ENCODE assay signal across 8 cellular contexts in the genomic region with DNA sequence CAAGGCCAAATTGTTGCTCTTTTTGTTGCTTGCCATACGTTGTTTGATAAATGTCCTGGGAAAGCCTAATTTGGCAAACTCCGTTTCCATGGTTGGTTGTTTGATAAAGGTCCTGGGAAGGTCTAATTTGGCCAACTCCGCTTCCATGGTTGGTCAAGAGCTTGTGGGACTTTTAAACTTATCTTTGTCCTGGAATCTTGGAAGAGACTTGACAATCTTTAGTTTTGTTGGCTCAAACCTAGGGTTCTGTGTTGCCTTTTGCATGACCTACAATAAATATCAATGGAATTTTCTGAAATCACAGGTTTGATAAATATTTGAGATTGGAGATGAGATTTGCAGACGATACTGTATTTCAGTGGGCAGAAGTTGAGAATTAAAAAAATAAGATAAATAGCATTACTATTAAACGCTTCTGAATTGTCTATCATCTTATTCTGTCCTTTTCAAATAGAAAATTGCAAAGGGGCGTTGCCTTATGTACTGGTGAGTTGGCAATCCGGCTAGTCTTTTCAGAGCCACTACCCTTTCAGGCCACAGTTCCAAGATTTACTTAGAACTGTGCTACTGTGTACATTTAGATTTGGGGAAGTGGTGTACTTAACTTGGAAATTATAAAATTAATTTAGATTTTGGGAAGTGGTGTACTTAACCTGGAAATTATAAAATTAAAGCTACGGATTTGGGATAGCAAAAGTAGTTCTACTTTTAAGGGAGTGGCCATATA. TPM values are rescaled to one million over a fixed set of nuclear protein-coding genes. Genes with fewer than 3 reads are reported as not detected.
DNase-seq lines count a peak whose midpoint lies in the region; ATAC-seq, FAIRE-seq and TF ChIP-seq lines count a peak whose summit lies in the region.

No MANE protein-coding gene starts in this region.

- H3K9ac ChIP-seq in endothelial cell of umbilical vein (replicated peaks; ENCODE audit: extremely low read depth, insufficient read depth, low read length) = peak overlapping the region; percentile 100

- no peaks in the 10 kb centered on the region for H3K9me3 Mint-ChIP-seq in nephron

- POLR2A ChIA-PET in endothelial cell of umbilical vein (lab: Charles Lee) = interaction anchor here (1.6 to 1.9 kb wide), 2 partner anchors 27 to 31 kb away, joined by 6 to 11 read pairs; a partner anchor contains a TSS

- H3K27ac Mint-ChIP-seq in nephron = peak overlapping the region; percentile 98 to 99 (median 98)

- dilution Hi-C loops in endothelial cell of umbilical vein (cut with MboI; ENCODE audit: extremely low pct_ligation_motif_present, low sequenced_read_pairs) = no loop called here

- peak overlapping the region; percentile 95 to 99 (median 96) for H3K4me3 Mint-ChIP-seq in nephron

- BruUV-seq in endothelial cell of umbilical vein (replicated peaks; lab: Mats Ljungman, UMichigan) = no TSS peak

- DNase-seq in CMK (ENCODE audit: low read depth) = peak; percentile 25
- DNase-seq in HCEC 1CT = peak; percentile 42
- DNase-seq in endothelial cell of umbilical vein (ENCODE audit: low read depth, low spot score) = peak; percentile 66
- no peak for DNase-seq in T1000 (lab: John Stamatoyannopoulos, UW)
- no peak for DNase-seq in NCI-H1105 treated with DMSO at 0.1 percent for 48 hours (lab: John Stamatoyannopoulos, UW)
- DNase-seq in middle frontal gyrus (ENCODE audit: extremely low spot score, low spot score) = no peak

- H3K4me2 ChIP-seq in endothelial cell of umbilical vein (ENCODE audit: insufficient read depth, low read length) = peak overlapping the region; percentile 92

- CTCF ChIA-PET in endothelial cell of umbilical vein (lab: Charles Lee) = interaction anchor here (1.0 kb wide), 1 partner anchor 20 kb away, joined by 3 read pairs; no protein-coding TSS in a partner anchor

- peak overlapping the region; percentile 61 for H2AFZ ChIP-seq in endothelial cell of umbilical vein (ENCODE audit: low read depth, low read length)

- no peaks in the 10 kb centered on the region for H3K36me3 ChIP-seq in endothelial cell of umbilical vein (ENCODE audit: control insufficient read depth in 2 of 2, extremely low read depth in 1 of 2, insufficient read depth in 2 of 2, low read length in 2 of 2)

- peak overlapping the region; percentile 95 to 99 (median 96) for H3K4me3 ChIP-seq in endothelial cell of umbilical vein (replicated peaks in 1 of 3; ENCODE audit: insufficient read depth in 1 of 3, low read depth in 1 of 3, low read length in 3 of 3)

- no peaks in the 10 kb centered on the region for H4K20me1 ChIP-seq in endothelial cell of umbilical vein (replicated peaks; ENCODE audit: control insufficient read depth, extremely low read depth, insufficient read depth, low read length)

- TF ChIP-seq CTCF in endothelial cell of umbilical vein (IDR thresholded peaks at IDR 0.05; ENCODE audit: extremely low read depth in 1 of 2, insufficient read depth in 1 of 2, low read depth in 1 of 2, low read length in 2 of 2) (no peak), nephron (IDR thresholded peaks at IDR 0.05; ENCODE audit: unreplicated experiment in 3 of 3) (no peak)

- peaks cover 3% of the 10 kb centered on the region for H3K27me3 Mint-ChIP-seq in nephron (ENCODE audit: low read depth)

- TF ChIP-seq POLR2A in endothelial cell of umbilical vein (IDR thresholded peaks at IDR 0.05; ENCODE audit: low read depth, low read length) = no peak

- peak; percentile 73 for ATAC-seq in SK-N-SH treated with all-trans-retinoic acid at 6 μM for 48 hours

- peaks cover 56% of the 10 kb centered on the region for H3K79me2 ChIP-seq in endothelial cell of umbilical vein (ENCODE audit: control insufficient read depth, insufficient read depth, low read length)

- H3K4me1 ChIP-seq in endothelial cell of umbilical vein (ENCODE audit: control insufficient read depth, extremely low read depth, insufficient read depth, low read length) = peaks cover 13% of the 10 kb centered on the region

- H3K9me1 ChIP-seq in endothelial cell of umbilical vein (replicated peaks; ENCODE audit: control insufficient read depth, extremely low read depth, insufficient read depth, low read length) = no peaks in the 10 kb centered on the region

- intact Hi-C loops in endothelial cell of umbilical vein (cut with micrococcal nuclease) = loop anchor here (5.0 kb wide), 1 partner anchor 1881 kb away; no protein-coding TSS in a partner anchor

- H3K27me3 ChIP-seq in endothelial cell of umbilical vein (ENCODE audit: control insufficient read depth in 2 of 2, insufficient read depth in 2 of 2, low read length in 2 of 2) = no peaks in the 10 kb centered on the region

- peak; percentile 69 for FAIRE-seq in endothelial cell of umbilical vein (lab: Jason Lieb, UNC)

- H3K27ac ChIP-seq in endothelial cell of umbilical vein (ENCODE audit: insufficient read depth, low read depth, low read length) = peak overlapping the region; percentile 88

- H3K36me3 Mint-ChIP-seq in nephron (ENCODE audit: low read depth) = peaks cover 24% of the 10 kb centered on the region

- peaks cover 7% of the 10 kb centered on the region for H3K4me1 Mint-ChIP-seq in nephron

- no peaks in the 10 kb centered on the region for H3K9me3 ChIP-seq in endothelial cell of umbilical vein (replicated peaks; ENCODE audit: control insufficient read depth, insufficient read depth, low read length)

TF ChIP-seq in SK-N-SH treated with all-trans-retinoic acid at 6 μM for 48 hours, 23 proteins besides CTCF, POLR2A, EP300 and RAD21 (continues in another document):
- TF ChIP-seq, protein P1, sequence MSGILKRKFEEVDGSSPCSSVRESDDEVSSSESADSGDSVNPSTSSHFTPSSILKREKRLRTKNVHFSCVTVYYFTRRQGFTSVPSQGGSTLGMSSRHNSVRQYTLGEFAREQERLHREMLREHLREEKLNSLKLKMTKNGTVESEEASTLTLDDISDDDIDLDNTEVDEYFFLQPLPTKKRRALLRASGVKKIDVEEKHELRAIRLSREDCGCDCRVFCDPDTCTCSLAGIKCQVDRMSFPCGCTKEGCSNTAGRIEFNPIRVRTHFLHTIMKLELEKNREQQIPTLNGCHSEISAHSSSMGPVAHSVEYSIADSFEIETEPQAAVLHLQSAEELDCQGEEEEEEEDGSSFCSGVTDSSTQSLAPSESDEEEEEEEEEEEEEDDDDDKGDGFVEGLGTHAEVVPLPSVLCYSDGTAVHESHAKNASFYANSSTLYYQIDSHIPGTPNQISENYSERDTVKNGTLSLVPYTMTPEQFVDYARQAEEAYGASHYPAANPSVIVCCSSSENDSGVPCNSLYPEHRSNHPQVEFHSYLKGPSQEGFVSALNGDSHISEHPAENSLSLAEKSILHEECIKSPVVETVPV (CRISPR knock-in tag; IDR thresholded peaks at IDR 0.05) = no peak
- TF ChIP-seq ZC3H10 (CRISPR knock-in tag; IDR thresholded peaks at IDR 0.05) = no peak
- TF ChIP-seq CSDC2 (CRISPR knock-in tag; IDR thresholded peaks at IDR 0.05) = no peak

TF ChIP-seq in endothelial cell of umbilical vein, 7 proteins besides CTCF, POLR2A, EP300 and RAD21:
- no peak for TF ChIP-seq EZH2 (IDR thresholded peaks at IDR 0.05; ENCODE audit: borderline replicate concordance, low read depth, low read length, severe bottlenecking)
- no peak for TF ChIP-seq FOS (IDR thresholded peaks at IDR 0.05; ENCODE audit: borderline replicate concordance, insufficient read depth, low read length)
- TF ChIP-seq, protein P2, sequence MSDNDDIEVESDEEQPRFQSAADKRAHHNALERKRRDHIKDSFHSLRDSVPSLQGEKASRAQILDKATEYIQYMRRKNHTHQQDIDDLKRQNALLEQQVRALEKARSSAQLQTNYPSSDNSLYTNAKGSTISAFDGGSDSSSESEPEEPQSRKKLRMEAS (IDR thresholded peaks at IDR 0.05; ENCODE audit: insufficient read depth, insufficient read length) = no peak
- TF ChIP-seq JUN (IDR thresholded peaks at IDR 0.05; ENCODE audit: borderline replicate concordance, insufficient read depth, insufficient read length, low read depth) = no peak
- no peak for TF ChIP-seq GATA2 (IDR thresholded peaks at IDR 0.05; ENCODE audit: insufficient read depth, insufficient read length, low read depth, low read length)
- TF ChIP-seq POLR2AphosphoS5 (IDR thresholded peaks at IDR 0.05; ENCODE audit: insufficient read depth, low read depth, low read length) = no peak
- no peak for TF ChIP-seq MYC (IDR thresholded peaks at IDR 0.05; ENCODE audit: low read depth, low read length)

RNA-seq across cellular contexts. Expression of a gene that starts 0.8 kb away (rescaled TPM):
- total RNA-seq in endothelial cell of umbilical vein = 196 and 209 TPM in 2 replicates
- polyA plus RNA-seq in endothelial cell of umbilical vein = 200 and 310 TPM in 2 replicates
- polyA plus RNA-seq in endothelial cell of umbilical vein (2011; cell fraction: cytosol; rRNA removed) = 191 and 192 TPM in 2 replicates
- polyA plus RNA-seq in endothelial cell of umbilical vein (2011; cell fraction: nucleus; rRNA removed) = 73.7 and 75.3 TPM in 2 replicates
- polyA plus RNA-seq in endothelial cell of umbilical vein (2012) = 243 and 289 TPM in 2 replicates
- polyA minus RNA-seq in endothelial cell of umbilical vein = 162 and 178 TPM in 2 replicates
- polyA minus RNA-seq in endothelial cell of umbilical vein (2011; cell fraction: cytosol; rRNA and poly(A)+ RNA removed) = 28.0 TPM
- 32.5 and 49.3 TPM in 2 replicates for polyA minus RNA-seq in endothelial cell of umbilical vein (2011; cell fraction: nucleus; rRNA and poly(A)+ RNA removed)

RNA-seq across cellular contexts. Expression of a gene that starts 30.9 kb away (rescaled TPM):
- total RNA-seq in endothelial cell of umbilical vein = 1,114 and 1,139 TPM in 2 replicates
- 1,873 and 2,397 TPM in 2 replicates for polyA plus RNA-seq in endothelial cell of umbilical vein
- polyA plus RNA-seq in endothelial cell of umbilical vein (2011; cell fraction: cytosol; rRNA removed) = 2,859 and 3,051 TPM in 2 replicates
- 533 and 652 TPM in 2 replicates for polyA plus RNA-seq in endothelial cell of umbilical vein (2011; cell fraction: nucleus; rRNA removed)
- 2,484 and 2,696 TPM in 2 replicates for polyA plus RNA-seq in endothelial cell of umbilical vein (2012)
- 299 and 394 TPM in 2 replicates for polyA minus RNA-seq in endothelial cell of umbilical vein
- polyA minus RNA-seq in endothelial cell of umbilical vein (2011; cell fraction: cytosol; rRNA and poly(A)+ RNA removed) = 109 TPM
- polyA minus RNA-seq in endothelial cell of umbilical vein (2011; cell fraction: nucleus; rRNA and poly(A)+ RNA removed) = 99.4 and 112 TPM in 2 replicates

Comparison
In these comparisons a context has a peak if more than half of its experiments do, and no peak if none do; other contexts are left out.
1. DNase-seq: peak in CMK (single experiment), HCEC 1CT (single experiment) and endothelial cell of umbilical vein (single experiment); none in T1000 (single experiment), NCI-H1105 treated with DMSO at 0.1 percent for 48 hours (single experiment) and middle frontal gyrus (single experiment).